1 cellular context compared by ENCODE assay signal in genomic region chr13:110371550-110372465, GRCh38.
A peak's percentile ranks its signal among the peaks of the same experiment; 100 is the strongest.
TF ChIP-seq lines count a peak whose summit lies in the region.

No MANE protein-coding gene starts in this region.

TF ChIP-seq in IMR-90, 13 proteins besides CTCF, POLR2A, EP300 and RAD21:
- no peak for TF ChIP-seq BHLHE40 (IDR thresholded peaks at IDR 0.05; ENCODE audit: low read depth, low read length)
- TF ChIP-seq, protein P1, sequence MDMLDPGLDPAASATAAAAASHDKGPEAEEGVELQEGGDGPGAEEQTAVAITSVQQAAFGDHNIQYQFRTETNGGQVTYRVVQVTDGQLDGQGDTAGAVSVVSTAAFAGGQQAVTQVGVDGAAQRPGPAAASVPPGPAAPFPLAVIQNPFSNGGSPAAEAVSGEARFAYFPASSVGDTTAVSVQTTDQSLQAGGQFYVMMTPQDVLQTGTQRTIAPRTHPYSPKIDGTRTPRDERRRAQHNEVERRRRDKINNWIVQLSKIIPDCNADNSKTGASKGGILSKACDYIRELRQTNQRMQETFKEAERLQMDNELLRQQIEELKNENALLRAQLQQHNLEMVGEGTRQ (IDR thresholded peaks at IDR 0.05; ENCODE audit: low read depth, low read length): peak; percentile 42
